1 cellular context compared by ENCODE assay signal in genomic region chr7:150716368-150716767, GRCh38.
TF ChIP-seq lines count a peak whose summit lies in the region.

Gene GIMAP1, plus strand, starts transcription at chr7:150716613. Its CDS starts 2,435 bp downstream, at chr7:150719048.

TF ChIP-seq in GM12878, 131 proteins besides CTCF, POLR2A, EP300 and RAD21 (continued from another document):
- no peak for TF ChIP-seq PRDM15 (CRISPR knock-in tag; IDR thresholded peaks at IDR 0.05)
